8 cellular contexts compared by ENCODE assay signal in the genomic region with DNA sequence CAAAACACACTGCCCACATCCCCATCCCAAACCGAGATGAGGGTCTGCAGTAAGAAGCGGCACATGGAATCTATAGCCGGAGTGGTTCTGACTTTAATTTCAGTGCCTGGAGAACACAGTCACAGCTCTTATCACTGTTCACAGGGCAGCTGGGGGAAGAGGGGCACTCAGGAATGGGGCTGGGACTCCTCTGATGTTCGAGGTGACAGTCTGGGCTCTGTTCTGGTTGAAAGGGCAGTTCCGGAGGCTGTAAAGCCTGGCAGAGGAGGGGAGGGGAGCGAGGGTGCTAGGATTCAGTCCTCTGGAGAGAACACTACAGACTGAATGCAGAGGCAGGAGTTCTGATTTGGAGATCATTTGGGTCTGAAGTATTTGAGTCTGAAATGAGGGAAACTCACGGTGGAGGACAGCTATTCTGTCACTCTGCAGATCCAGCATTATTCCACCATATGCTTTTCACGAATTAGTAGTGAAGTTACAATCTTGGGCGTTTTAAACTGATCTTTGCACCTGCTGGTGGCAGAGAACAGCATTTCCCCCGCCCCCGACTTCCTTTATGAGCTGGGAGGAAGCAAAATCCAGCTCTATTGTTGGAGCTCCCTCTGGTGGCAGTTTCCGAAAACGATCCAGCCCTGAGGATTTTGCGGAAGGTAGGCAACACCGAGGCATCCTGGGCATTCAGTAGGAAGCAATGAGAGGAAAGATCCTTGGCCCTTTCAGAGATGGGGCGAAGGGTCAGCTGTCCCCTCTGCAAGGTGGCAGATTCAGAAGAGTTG. TPM values are rescaled to one million over a fixed set of nuclear protein-coding genes. Genes with fewer than 3 reads are reported as not detected.
DNase-seq lines count a peak whose midpoint lies in the region; ATAC-seq and TF ChIP-seq lines count a peak whose summit lies in the region.

No MANE protein-coding gene starts in this region.

- TF ChIP-seq RAD21 in Ishikawa (IDR thresholded peaks at IDR 0.05; ENCODE audit: low read depth): peak; percentile 99

- no peak overlapping the region for H3K27ac ChIP-seq in DOHH2 (ENCODE audit: low read depth, low read length)
- no peak overlapping the region for H3K27ac ChIP-seq in subcutaneous abdominal adipose tissue (ENCODE audit: low read depth, low read length)

- ATAC-seq in GM21717 (IDR thresholded peaks at IDR 0.05; ENCODE audit: unreplicated experiment): peak; percentile 91

- no peak overlapping the region for H3K9ac ChIP-seq in subcutaneous abdominal adipose tissue (ENCODE audit: low read length in 5 of 5)

- no peaks in the 10 kb centered on the region for H3K79me2 ChIP-seq in DOHH2 (ENCODE audit: control insufficient read depth, low read length)

- peak overlapping the region; percentile 85 for H3K4me2 ChIP-seq in DOHH2 (ENCODE audit: low read length)

- H3K9me2 ChIP-seq in DOHH2 (replicated peaks; ENCODE audit: control insufficient read depth, low read length): no peaks in the 10 kb centered on the region

- H4K20me1 ChIP-seq in DOHH2 (ENCODE audit: control insufficient read depth, insufficient read depth, low read depth, low read length): no peaks in the 10 kb centered on the region

- peak; percentile 91 for TF ChIP-seq CTCF in DOHH2 (IDR thresholded peaks at IDR 0.05; ENCODE audit: low read depth, low read length, poor library complexity, severe bottlenecking)

- no peaks in the 10 kb centered on the region for H3F3A ChIP-seq in DOHH2 (ENCODE audit: control insufficient read depth, insufficient read depth)

- H3K9me3 ChIP-seq in DOHH2 (ENCODE audit: control insufficient read depth, insufficient read depth, low read length) (no peaks in the 10 kb centered on the region), subcutaneous abdominal adipose tissue (ENCODE audit: control insufficient read depth in 5 of 5, low read length in 5 of 5) (no peaks in the 10 kb centered on the region)

- H3K4me3 ChIP-seq in DOHH2 (ENCODE audit: low read length) (peak overlapping the region; percentile 73), subcutaneous abdominal adipose tissue (ENCODE audit: low read depth in 1 of 5, low read length in 5 of 5) (peak overlapping the region; percentile 58 to 72 (median 65))

- peak; percentile 25; the same call in 1 of the 2 replicates for TF ChIP-seq EP300 in Ishikawa (IDR thresholded peaks at IDR 0.05; ENCODE audit: borderline replicate concordance)

- H3K36me3 ChIP-seq in DOHH2 (ENCODE audit: control insufficient read depth, low read length) (no peaks in the 10 kb centered on the region), subcutaneous abdominal adipose tissue (ENCODE audit: control insufficient read depth in 5 of 5, insufficient read depth in 5 of 5, low read length in 5 of 5) (no peaks in the 10 kb centered on the region)

- DNase-seq in RPMI7951 (ENCODE audit: low read depth) (peak; percentile 63), foreskin melanocyte (peak; percentile 66), non-pigmented ciliary epithelial cell (ENCODE audit: low read depth) (peak; percentile 23)
- DNase-seq in activated T-helper 9 cell treated with anti-CD3 and anti-CD28 coated beads, Interleukin-2, amount 50 U/mL, for 16 hours (ENCODE audit: low read depth): peak; percentile 63

- H3K27me3 ChIP-seq in DOHH2 (ENCODE audit: control insufficient read depth, low read length): peaks cover 14% of the 10 kb centered on the region
- H3K27me3 ChIP-seq in subcutaneous abdominal adipose tissue (ENCODE audit: control insufficient read depth in 5 of 5, insufficient read depth in 4 of 5, low read length in 5 of 5): peaks cover 21 to 52% (median 38%) of the 10 kb centered on the region in 5 donors

- H3K4me1 ChIP-seq in DOHH2 (ENCODE audit: control insufficient read depth, low read length): peaks cover 17% of the 10 kb centered on the region
- H3K4me1 ChIP-seq in subcutaneous abdominal adipose tissue (ENCODE audit: control insufficient read depth in 5 of 5, insufficient read depth in 5 of 5, low read length in 5 of 5): peaks cover 3 to 16% (median 13%) of the 10 kb centered on the region in 5 donors

TF ChIP-seq in Ishikawa, 13 proteins besides CTCF, POLR2A, EP300 and RAD21:
- no peak for TF ChIP-seq TCF12 (IDR thresholded peaks at IDR 0.05; ENCODE audit: low read depth)
- peak; percentile 46 for TF ChIP-seq TEAD4 (IDR thresholded peaks at IDR 0.05)
- peak; percentile 79 for TF ChIP-seq EGR1 (IDR thresholded peaks at IDR 0.05)
- TF ChIP-seq NFIC (IDR thresholded peaks at IDR 0.05): peak; percentile 40; the same call in 1 of the 2 replicates
TF ChIP-seq in Ishikawa: peak in this region for 3.

RNA-seq across cellular contexts. Expression of a gene that starts 22.7 kb away (rescaled TPM):
- not detected in 2 replicates for total RNA-seq in RPMI7951 (2014; rRNA removed; shearing (Covaris generic))

RNA-seq across cellular contexts. Expression of a gene that starts 36.6 kb away (rescaled TPM):
- not detected in 2 replicates for total RNA-seq in RPMI7951 (2014; rRNA removed; shearing (Covaris generic))
